ENCODE assay signal across 16 cellular contexts in genomic region chr1:28378906-28379305, GRCh38.
"Had no signal": no experiment of that assay in that cellular context is flagged by ENCODE, and none has a peak within 500 bp of the region (broad histone marks: within the 10 kb centered on the region; RNA-seq: fewer than 3 reads in every experiment).

No MANE protein-coding gene starts in this region.

- ATAC-seq: activated CD4-positive, CD25-positive, alpha-beta regulatory T cell treated with anti-CD3 and anti-CD28 coated beads, Interleukin-2, amount 50 U/mL, for 24 hours; left cardiac atrium had no signal

- H3K27ac Mint-ChIP-seq: activated naive CD4-positive, alpha-beta T cell treated with anti-CD3 and anti-CD28 coated beads, Interleukin-2, amount 50 U/mL, for 24 hours; nephron progenitor cell had no signal

- H3K4me3 ChIP-seq: thyroid gland had no signal

- H3K36me3 ChIP-seq: thyroid gland had no signal

- DNase-seq: activated CD4-positive, alpha-beta T cell treated with anti-CD3 and anti-CD28 coated beads, Interleukin-2, amount 50 U/mL, for 1 hour; activated CD8-positive, alpha-beta memory T cell treated with anti-CD3 and anti-CD28 coated beads for 24 hours; activated gamma-delta T cell; cerebellar nuclear complex; cortex of kidney; effector CD8-positive, alpha-beta T cell; left cardiac atrium; nephron progenitor cell; occipital lobe; stimulated activated naive CD4-positive, alpha-beta T cell treated with Interleukin-2 at 50 U/mL for 16 hours; T-helper 1 cell; T1000 had no signal

- H3K27me3 Mint-ChIP-seq: activated naive CD4-positive, alpha-beta T cell treated with anti-CD3 and anti-CD28 coated beads, Interleukin-2, amount 50 U/mL, for 24 hours had no signal

- H3K4me3 Mint-ChIP-seq: activated naive CD4-positive, alpha-beta T cell treated with anti-CD3 and anti-CD28 coated beads, Interleukin-2, amount 50 U/mL, for 24 hours; nephron progenitor cell had no signal

- H3K27me3 ChIP-seq: thyroid gland had no signal

- FAIRE-seq: bronchial epithelial cell had no signal

- H3K9me3 ChIP-seq: thyroid gland had no signal

- H3K27ac ChIP-seq: thyroid gland had no signal
